Comparison of ENCODE assay signal across 12 cellular contexts in genomic region chr6:7544597-7544996, GRCh38. TPM values are rescaled to one million over a fixed set of nuclear protein-coding genes. Genes with fewer than 3 reads are reported as not detected.
DNase-seq lines count a peak whose midpoint lies in the region; ATAC-seq and TF ChIP-seq lines count a peak whose summit lies in the region.
"Had no signal": no experiment of that assay in that cellular context is flagged by ENCODE, and none has a peak within 500 bp of the region (broad histone marks: within the 10 kb centered on the region; RNA-seq: fewer than 3 reads in every experiment).

No MANE protein-coding gene starts in this region.

- peak overlapping the region; percentile 91 for H3K4me2 ChIP-seq in PC-3 (ENCODE audit: low read length)

- peak overlapping the region; percentile 95 for H3K4me3 ChIP-seq in PC-3 (ENCODE audit: low read length)

- no peaks in the 10 kb centered on the region for H3K27me3 ChIP-seq in PC-3 (ENCODE audit: low read length)

- H3F3A ChIP-seq in PC-3 (ENCODE audit: low read length, unreplicated experiment): peaks cover 3% of the 10 kb centered on the region

- H3K4me1 Mint-ChIP-seq in Calu3 (ENCODE audit: low read depth, unreplicated experiment) (peaks cover 36% of the 10 kb centered on the region), endothelial cell (ENCODE audit: unreplicated experiment) (peaks cover 43% of the 10 kb centered on the region), nephron progenitor cell (peaks cover 72% of the 10 kb centered on the region)

- H3K79me2 ChIP-seq in PC-3 (ENCODE audit: low read length): peaks cover 76% of the 10 kb centered on the region

- DNase-seq in Calu3: no peak
- no peak for DNase-seq in PC-3
- DNase-seq in endothelial cell (ENCODE audit: low spot score): no peak
- DNase-seq in nephron progenitor cell: no peak
- DNase-seq in C1 segment of cervical spinal cord (lab: John Stamatoyannopoulos, UW): no peak
- DNase-seq in stimulated activated CD4-positive, alpha-beta T cell treated with anti-CD3 and anti-CD28 coated beads, Interleukin-4, amount 100 ng/mL, for 24 hours: no peak
- DNase-seq in AG20443 (ENCODE audit: low spot score): no peak
- DNase-seq: activated CD4-positive, alpha-beta memory T cell treated with anti-CD3 and anti-CD28 coated beads for 36 hours; AML-193; stimulated activated naive B cell treated with anti-CD40 and anti-IgM and Interleukin-4, amounts not matched to agents 10 μg/mL and 1 μg/mL and 100 μg/mL, for 72 hours had no signal

- H4K20me1 ChIP-seq in PC-3 (ENCODE audit: low read length): peaks cover 46% of the 10 kb centered on the region

- no peak overlapping the region for H3K27ac ChIP-seq in PC-3 (ENCODE audit: low read length)

- BruUV-seq in Calu3 (replicated peaks; lab: Mats Ljungman, UMichigan) (no TSS peak), PC-3 (replicated peaks; lab: Mats Ljungman, UMichigan) (no TSS peak)

- H2AFZ ChIP-seq in PC-3 (ENCODE audit: low read length): no peak overlapping the region

- no peaks in the 10 kb centered on the region for H3K9me2 ChIP-seq in PC-3 (replicated peaks; ENCODE audit: low read length)

- H3K27me3 Mint-ChIP-seq in Calu3 (ENCODE audit: unreplicated experiment) (no peaks in the 10 kb centered on the region), endothelial cell (ENCODE audit: unreplicated experiment) (peaks cover 27% of the 10 kb centered on the region), nephron progenitor cell (ENCODE audit: low read depth, poor library complexity) (no peaks in the 10 kb centered on the region)

- no peaks in the 10 kb centered on the region for H3K9me3 ChIP-seq in PC-3 (ENCODE audit: low read length)

- H3K36me3 Mint-ChIP-seq in Calu3 (ENCODE audit: insufficient read depth, unreplicated experiment) (peaks cover 39% of the 10 kb centered on the region), endothelial cell (ENCODE audit: low read depth, unreplicated experiment) (peaks cover 9% of the 10 kb centered on the region), nephron progenitor cell (ENCODE audit: low read depth) (peaks cover 31% of the 10 kb centered on the region)
- H3K36me3 Mint-ChIP-seq: activated CD4-positive, alpha-beta memory T cell treated with anti-CD3 and anti-CD28 coated beads for 36 hours; stimulated activated naive B cell treated with anti-CD40 and anti-IgM and Interleukin-4, amounts not matched to agents 10 μg/mL and 1 μg/mL and 100 μg/mL, for 72 hours had no signal

- CTCF ChIA-PET in Calu3 (lab: Charles Lee): interaction anchor here (1.0 kb wide), 1 partner anchor 120 kb away, joined by 6 read pairs; no protein-coding TSS in a partner anchor
- CTCF ChIA-PET in PC-3 (lab: Charles Lee): no interaction called here

- H3K4me3 Mint-ChIP-seq in Calu3 (ENCODE audit: low read depth, unreplicated experiment) (peak overlapping the region; percentile 91), endothelial cell (ENCODE audit: unreplicated experiment) (peak overlapping the region; percentile 18), nephron progenitor cell (peak overlapping the region; percentile 98)
- H3K4me3 Mint-ChIP-seq: activated CD4-positive, alpha-beta memory T cell treated with anti-CD3 and anti-CD28 coated beads for 36 hours had no signal

- H3K27ac Mint-ChIP-seq in Calu3 (ENCODE audit: unreplicated experiment) (no peak overlapping the region), endothelial cell (ENCODE audit: unreplicated experiment) (no peak overlapping the region), nephron progenitor cell (peak overlapping the region; percentile 87)
- H3K27ac Mint-ChIP-seq: activated CD4-positive, alpha-beta memory T cell treated with anti-CD3 and anti-CD28 coated beads for 36 hours; stimulated activated naive B cell treated with anti-CD40 and anti-IgM and Interleukin-4, amounts not matched to agents 10 μg/mL and 1 μg/mL and 100 μg/mL, for 72 hours had no signal

- H3K4me1 ChIP-seq in PC-3 (ENCODE audit: insufficient read depth, low read length): peaks cover 52% of the 10 kb centered on the region

- peak overlapping the region; percentile 95; the same call in 1 of the 2 replicates for H3K9ac ChIP-seq in PC-3 (ENCODE audit: low read length)

- POLR2A ChIA-PET in PC-3 (lab: Charles Lee; ENCODE audit: unreplicated experiment): no interaction called here

- H3K9me3 Mint-ChIP-seq in Calu3 (ENCODE audit: low read depth, unreplicated experiment) (no peaks in the 10 kb centered on the region), endothelial cell (ENCODE audit: unreplicated experiment) (no peaks in the 10 kb centered on the region), nephron progenitor cell (peaks cover 1% of the 10 kb centered on the region)
- H3K9me3 Mint-ChIP-seq: activated CD4-positive, alpha-beta memory T cell treated with anti-CD3 and anti-CD28 coated beads for 36 hours; stimulated activated naive B cell treated with anti-CD40 and anti-IgM and Interleukin-4, amounts not matched to agents 10 μg/mL and 1 μg/mL and 100 μg/mL, for 72 hours had no signal

- TF ChIP-seq CTCF in Calu3 (IDR thresholded peaks at IDR 0.05; ENCODE audit: unreplicated experiment): no peak
- TF ChIP-seq CTCF in PC-3 (conservative IDR thresholded peaks at IDR 0.05; ENCODE audit: low read depth, low read length): no peak
- TF ChIP-seq CTCF in endothelial cell (IDR thresholded peaks at IDR 0.05; ENCODE audit: unreplicated experiment): no peak
- TF ChIP-seq CTCF in nephron progenitor cell (IDR thresholded peaks at IDR 0.05): no peak

- intact Hi-C loops in Calu3 (cut with micrococcal nuclease; ENCODE audit: unreplicated experiment): loop anchor here (5.0 kb wide), 3 partner anchors 37 to 117 kb away; no protein-coding TSS in a partner anchor
- intact Hi-C loops in PC-3 (cut with micrococcal nuclease): loop anchor here (5.0 kb wide), 2 partner anchors 37 to 48 kb away; partner anchors contain the start of gene SNRNP48

- no peaks in the 10 kb centered on the region for H3K36me3 ChIP-seq in PC-3 (ENCODE audit: low read depth, low read length)

- ATAC-seq in PC-3 (no peak), SK-N-SH treated with all-trans-retinoic acid at 6 μM for 48 hours (no peak)
- ATAC-seq: left lobe of liver; stimulated activated naive B cell treated with anti-CD40 and anti-IgM and Interleukin-4, amounts not matched to agents 10 μg/mL and 1 μg/mL and 100 μg/mL, for 72 hours had no signal

TF ChIP-seq in SK-N-SH treated with all-trans-retinoic acid at 6 μM for 48 hours, 23 proteins besides CTCF, POLR2A, EP300 and RAD21:
- no peak for TF ChIP-seq RARB (CRISPR knock-in tag; IDR thresholded peaks at IDR 0.05)
- TF ChIP-seq ZNF70 (CRISPR knock-in tag; IDR thresholded peaks at IDR 0.05): no peak

RNA-seq across cellular contexts. Expression of gene DSP, which starts 3.1 kb away (rescaled TPM):
- 46.4 and 57.7 TPM in 2 replicates for total RNA-seq in Calu3 (2022)
- 54.7 and 71.6 TPM in 2 replicates for total RNA-seq in PC-3 (2014; rRNA removed)
- total RNA-seq in endothelial cell (ENCODE audit: unreplicated experiment): 109 TPM

RNA-seq across cellular contexts. Expression of gene SNRNP48, which starts 45.4 kb away (rescaled TPM):
- total RNA-seq in Calu3 (2022) (11.7 and 16.1 TPM in 2 replicates), PC-3 (2014; rRNA removed) (7.0 and 7.7 TPM in 2 replicates), endothelial cell (ENCODE audit: unreplicated experiment) (13.3 TPM)

Comparison
In these comparisons a context has a peak if more than half of its experiments do, and no peak if none do; other contexts are left out.
1. H3K4me3 Mint-ChIP-seq: peak in every context shown above with its lines; median percentile 98 in nephron progenitor cell; 91 in Calu3; 18 in endothelial cell.